ENCODE assay signal across 8 cellular contexts in the genomic region with DNA sequence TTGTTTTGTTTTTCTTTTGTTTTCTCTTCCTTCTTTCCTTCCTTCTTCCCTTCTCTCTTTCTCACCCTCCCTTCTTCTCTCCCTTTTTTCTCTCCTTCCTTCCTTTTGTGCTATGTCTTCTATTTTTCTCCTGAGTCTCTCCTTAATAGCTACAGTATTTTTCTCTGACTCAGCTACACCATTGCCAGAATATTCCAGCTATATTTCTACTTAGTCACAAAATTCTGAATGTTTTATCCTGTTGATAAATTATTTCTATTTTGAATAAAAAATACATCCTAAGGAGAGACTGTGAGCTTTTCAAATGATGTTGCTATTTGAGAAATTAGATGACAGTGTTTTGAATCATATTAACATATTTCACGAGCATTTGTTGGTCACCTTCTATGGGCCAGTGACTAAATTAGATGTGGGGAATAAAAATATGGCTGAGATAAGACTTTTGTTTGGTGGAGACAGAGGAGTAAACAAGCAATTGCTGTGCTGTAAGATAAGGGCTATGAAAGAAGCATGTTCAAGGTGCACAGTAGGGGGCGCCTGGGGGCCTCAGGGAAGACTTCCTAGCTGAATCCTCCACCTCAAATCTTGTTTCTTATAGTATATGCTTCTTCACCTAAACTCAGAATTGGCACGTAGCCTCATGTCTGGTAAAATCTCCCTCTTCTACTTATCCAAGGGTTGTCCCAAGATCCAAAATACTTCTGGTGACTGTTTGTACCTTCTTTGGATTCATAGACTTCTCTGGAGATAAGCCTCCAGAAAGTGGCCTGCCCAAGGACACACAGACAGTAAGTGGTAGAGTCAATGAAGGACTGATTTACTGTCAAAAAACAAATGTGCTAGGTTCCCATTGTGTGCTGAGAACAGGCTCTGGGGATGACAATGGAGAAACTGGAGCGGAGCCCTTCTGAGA.
A peak's percentile ranks its signal among the peaks of the same experiment; 100 is the strongest.
DNase-seq lines count a peak whose midpoint lies in the region; ATAC-seq and TF ChIP-seq lines count a peak whose summit lies in the region.

No MANE protein-coding gene starts in this region.

- H3K79me2 ChIP-seq in OCI-LY3 (ENCODE audit: low read length) = no peaks in the 10 kb centered on the region

- H3K36me3 ChIP-seq in OCI-LY3 (replicated peaks; ENCODE audit: low read depth, low read length) = no peaks in the 10 kb centered on the region
- no peaks in the 10 kb centered on the region for H3K36me3 ChIP-seq in upper lobe of left lung

- TF ChIP-seq POLR2A in upper lobe of left lung (IDR thresholded peaks at IDR 0.05) = no peak

- no peak overlapping the region for H3K9ac ChIP-seq in OCI-LY3 (ENCODE audit: low read length)

- 43 to 53% methylated on average over 4 of the region's 4 CpGs for WGBS in upper lobe of left lung, 2 donors

- peak; percentile 69 for TF ChIP-seq CTCF in OCI-LY3 (IDR thresholded peaks at IDR 0.05; ENCODE audit: low read depth, low read length)
- no peak for TF ChIP-seq CTCF in upper lobe of left lung (IDR thresholded peaks at IDR 0.05)

- H3K27me3 ChIP-seq in OCI-LY3 (ENCODE audit: low read depth, low read length) (peaks cover 47% of the 10 kb centered on the region), upper lobe of left lung (no peaks in the 10 kb centered on the region)

- H2AFZ ChIP-seq in OCI-LY3 (ENCODE audit: low read depth, low read length) = no peak overlapping the region

- peak overlapping the region; percentile 30 for H3K4me2 ChIP-seq in OCI-LY3 (ENCODE audit: low read length)

- H3K4me3 ChIP-seq in OCI-LY3 (ENCODE audit: low read length) (no peak overlapping the region), upper lobe of left lung (no peak overlapping the region)

- H4K20me1 ChIP-seq in OCI-LY3 (ENCODE audit: insufficient read depth, low read length) = no peaks in the 10 kb centered on the region

- no peaks in the 10 kb centered on the region for H3K9me3 ChIP-seq in OCI-LY3 (ENCODE audit: insufficient read depth, low read length)
- no peaks in the 10 kb centered on the region for H3K9me3 ChIP-seq in upper lobe of left lung

- no peak for ATAC-seq in upper lobe of left lung (ENCODE audit: low FRiP score in 2 of 2)
- ATAC-seq in GM18517 (IDR thresholded peaks at IDR 0.05; ENCODE audit: unreplicated experiment) = no peak

- H3K4me1 ChIP-seq in OCI-LY3 (ENCODE audit: low read length) = peaks cover 44% of the 10 kb centered on the region
- no peaks in the 10 kb centered on the region for H3K4me1 ChIP-seq in upper lobe of left lung

- peak; percentile 23 for DNase-seq in activated gamma-delta T cell treated with Interleukin-2 at 50 U/mL for 16 hours
- DNase-seq in activated gamma-delta T cell (lab: John Stamatoyannopoulos, UW) = no peak
- DNase-seq in activated naive CD4-positive, alpha-beta T cell (lab: John Stamatoyannopoulos, UW) = peak in 3 of 4 experiments; percentile 2 to 51 (median 16)
- peak; percentile 61 for DNase-seq in iPS-NIHi7 (ENCODE audit: extremely low spot score)
- peak; percentile 8 to 11 for DNase-seq in stimulated activated CD8-positive, alpha-beta memory T cell treated with anti-CD3 and anti-CD28 coated beads, Interleukin-7, amount 100 ng/mL, for 1 hour (ENCODE audit: low read depth in 2 of 2)
- no peak for DNase-seq in upper lobe of left lung

- no peak for TF ChIP-seq EP300 in upper lobe of left lung (IDR thresholded peaks at IDR 0.05)

- H3K27ac ChIP-seq in OCI-LY3 (ENCODE audit: low read length) (no peak overlapping the region), upper lobe of left lung (no peak overlapping the region)

Comparison
In these comparisons a context has a peak if more than half of its experiments do, and no peak if none do; other contexts are left out.
1. DNase-seq: peak in activated gamma-delta T cell treated with Interleukin-2 at 50 U/mL for 16 hours (single experiment), activated naive CD4-positive, alpha-beta T cell (3 of 4), iPS-NIHi7 (single experiment) and stimulated activated CD8-positive, alpha-beta memory T cell treated with anti-CD3 and anti-CD28 coated beads, Interleukin-7, amount 100 ng/mL, for 1 hour (2 of 2); none in activated gamma-delta T cell (single experiment) and upper lobe of left lung (0 of 2).